11 cellular contexts compared by ENCODE assay signal in the genomic region with DNA sequence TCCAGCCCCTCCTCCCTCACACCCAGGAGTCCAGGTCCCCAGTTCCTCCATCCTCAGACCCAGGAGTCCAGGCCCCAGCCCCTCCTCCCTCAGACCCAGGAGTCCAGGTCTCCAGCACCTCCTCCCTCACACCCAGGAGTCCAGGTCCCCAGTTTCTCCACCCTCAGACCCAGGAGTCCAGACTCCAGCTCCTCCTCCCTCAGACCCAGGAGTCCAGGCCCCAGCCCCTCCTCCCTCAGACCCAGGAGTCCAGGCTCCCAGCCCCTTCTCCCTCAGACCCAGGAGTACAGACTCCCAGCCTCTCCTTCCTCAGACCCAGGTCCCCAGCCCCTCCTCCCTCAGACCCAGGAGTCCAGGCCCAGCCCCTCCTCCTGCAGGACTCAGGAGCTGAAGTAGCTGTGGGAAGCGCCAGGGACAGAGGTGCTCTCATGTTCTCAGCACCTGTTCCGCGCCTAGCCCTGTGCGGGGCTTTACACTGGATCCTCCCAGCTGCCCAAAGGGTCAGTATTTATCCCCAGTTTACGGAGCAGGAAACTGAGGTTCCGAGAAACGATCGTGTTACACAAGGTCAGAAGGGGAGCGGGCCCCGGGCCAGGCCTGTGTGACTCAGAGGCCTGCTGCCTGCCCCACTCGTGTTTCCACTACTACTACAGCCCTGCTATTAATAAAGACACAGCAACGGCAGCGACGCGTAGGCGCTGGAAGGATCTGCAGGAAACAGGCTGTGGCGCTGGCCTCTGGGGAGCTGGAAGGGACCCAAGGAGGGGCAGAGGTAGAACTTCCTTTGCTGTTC. TPM values are rescaled to one million over a fixed set of nuclear protein-coding genes. Genes with fewer than 3 reads are reported as not detected.
DNase-seq lines count a peak whose midpoint lies in the region; ATAC-seq, FAIRE-seq and TF ChIP-seq lines count a peak whose summit lies in the region.
"Had no signal": no experiment of that assay in that cellular context is flagged by ENCODE, and none has a peak within 500 bp of the region (broad histone marks: within the 10 kb centered on the region; RNA-seq: fewer than 3 reads in every experiment).

No MANE protein-coding gene starts in this region.

- TF ChIP-seq CTCF in WTC11 (IDR thresholded peaks at IDR 0.05) (no peak), stomach (IDR thresholded peaks at IDR 0.05) (no peak)
- no peak for TF ChIP-seq CTCF in CD4-positive, alpha-beta T cell (IDR thresholded peaks at IDR 0.05)

- no peaks in the 10 kb centered on the region for H3K36me3 Mint-ChIP-seq in WTC11
- H3K36me3 Mint-ChIP-seq in CD4-positive, alpha-beta T cell (ENCODE audit: low read depth) = no peaks in the 10 kb centered on the region

- intact Hi-C loops in right cardiac atrium (cut with DNase I) = no loop called here
- intact Hi-C loops in stomach (cut with DNase I; ENCODE audit: low total_unique reads) = no loop called here
- intact Hi-C loops in CD4-positive, alpha-beta T cell (cut with DNase I, micrococcal nuclease) = no loop called here

- H3K36me3 ChIP-seq in stomach = no peaks in the 10 kb centered on the region
- H3K36me3 ChIP-seq: neutrophil had no signal

- H3K27me3 Mint-ChIP-seq in WTC11 (ENCODE audit: low read depth) = peaks cover 2% of the 10 kb centered on the region; the same call in 1 of the 2 replicates
- H3K27me3 Mint-ChIP-seq in CD4-positive, alpha-beta T cell = peaks cover 32% of the 10 kb centered on the region

- CTCF ChIA-PET in WTC11 (lab: Charles Lee) = interaction anchor here (0.6 to 1.2 kb wide), 4 partner anchors 43 to 389 kb away, joined by 3 to 4 read pairs (median 4); partner anchors contain the start of genes NAT14, TNNI3 and ZNF865
- CTCF ChIA-PET in CD4-positive, alpha-beta T cell (lab: Charles Lee) = no interaction called here

- H3K4me1 ChIP-seq in right cardiac atrium (ENCODE audit: control insufficient read depth, insufficient read depth, low read length) (no peaks in the 10 kb centered on the region), stomach (peaks cover 26 to 53% (median 39%) of the 10 kb centered on the region in 4 donors)

- FAIRE-seq in GM19239 (lab: Jason Lieb, UNC) = no peak

- no peaks in the 10 kb centered on the region for H3K27me3 ChIP-seq in right cardiac atrium (ENCODE audit: control insufficient read depth, insufficient read depth)
- peaks cover 0 to 50% (median 0%) of the 10 kb centered on the region in 3 donors for H3K27me3 ChIP-seq in stomach
- peaks cover 16% of the 10 kb centered on the region for H3K27me3 ChIP-seq in CD4-positive, alpha-beta T cell (ENCODE audit: control insufficient read depth, insufficient read depth, low read length)

- ATAC-seq in WTC11 = no peak
- peak; percentile 79 to 90 for ATAC-seq in right cardiac atrium
- no peak for ATAC-seq in CD4-positive, alpha-beta T cell (ENCODE audit: poor library complexity)
- no peak for ATAC-seq in GM19397 (IDR thresholded peaks at IDR 0.05; ENCODE audit: unreplicated experiment)

- POLR2A ChIA-PET in WTC11 (lab: Charles Lee) = interaction anchor here (0.6 to 1.0 kb wide), 2 partner anchors 52 to 88 kb away, joined by 3 read pairs; no protein-coding TSS in a partner anchor
- POLR2A ChIA-PET in CD4-positive, alpha-beta T cell (lab: Charles Lee) = no interaction called here

- H3K9me3 Mint-ChIP-seq in WTC11 = peaks cover 9% of the 10 kb centered on the region
- H3K9me3 Mint-ChIP-seq in CD4-positive, alpha-beta T cell = no peaks in the 10 kb centered on the region

- H3K4me1 Mint-ChIP-seq in WTC11 = peaks cover 30% of the 10 kb centered on the region
- no peaks in the 10 kb centered on the region for H3K4me1 Mint-ChIP-seq in CD4-positive, alpha-beta T cell (ENCODE audit: low read depth)

- no peak overlapping the region for H3K4me3 ChIP-seq in right cardiac atrium (ENCODE audit: low read length)
- no peak overlapping the region for H3K4me3 ChIP-seq in stomach

- TF ChIP-seq EP300 in stomach (IDR thresholded peaks at IDR 0.05) = no peak

- H3K9me3 ChIP-seq in right cardiac atrium (ENCODE audit: control insufficient read depth, low read length) (no peaks in the 10 kb centered on the region), stomach (no peaks in the 10 kb centered on the region)
- no peaks in the 10 kb centered on the region for H3K9me3 ChIP-seq in CD4-positive, alpha-beta T cell (ENCODE audit: control insufficient read depth, low read length)
- H3K9me3 ChIP-seq: neutrophil had no signal

- H3K27ac Mint-ChIP-seq in WTC11 = peak overlapping the region; percentile 68
- no peak overlapping the region for H3K27ac Mint-ChIP-seq in CD4-positive, alpha-beta T cell

- no peak overlapping the region for H3K4me3 Mint-ChIP-seq in WTC11
- no peak overlapping the region for H3K4me3 Mint-ChIP-seq in CD4-positive, alpha-beta T cell

- DNase-seq in H4 (ENCODE audit: low spot score) (peak; percentile 70), WTC11 (ENCODE audit: low spot score) (no peak), right cardiac atrium (peak; percentile 91 to 94 (median 93)), stomach (peak; percentile 81), GM19239 (ENCODE audit: insufficient read length, low spot score) (no peak), NCI-H446 (lab: John Stamatoyannopoulos, UW) (no peak)
- no peak for DNase-seq in CD4-positive, alpha-beta T cell
- DNase-seq: activated naive CD4-positive, alpha-beta T cell treated with Interleukin-2 at 50 U/mL for 16 hours; NCI-H446 treated with DMSO at 0.1 percent for 48 hours had no signal

- 25% methylated on average over 17 of the region's 17 CpGs for WGBS in right cardiac atrium
- WGBS in stomach, 5 donors = 8 to 33% (median 15%) methylated on average over 7 to 17 of the region's 17 CpGs

- no peak for TF ChIP-seq POLR2A in stomach (IDR thresholded peaks at IDR 0.05)

- peak overlapping the region; percentile 84 for H3K27ac ChIP-seq in right cardiac atrium (ENCODE audit: low read length)
- H3K27ac ChIP-seq in stomach = peak overlapping the region; percentile 79 to 89 (median 88)
- H3K27ac ChIP-seq in CD4-positive, alpha-beta T cell (ENCODE audit: low read depth, low read length) = no peak overlapping the region
- H3K27ac ChIP-seq: neutrophil had no signal

TF ChIP-seq in WTC11, 78 proteins besides CTCF, POLR2A, EP300 and RAD21 (continues in another document):
- TF ChIP-seq E2F4 (CRISPR knock-in tag; IDR thresholded peaks at IDR 0.05; ENCODE audit: borderline replicate concordance, low read depth) = no peak

RNA-seq across cellular contexts. Expression of gene SBK3, which starts 1.7 kb away (rescaled TPM):
- total RNA-seq in H4 (2014; rRNA removed; shearing (Covaris generic)) = not detected in 2 replicates
- total RNA-seq in WTC11 (2021) = 0.90 to 1.3 TPM (median 1.1 TPM) in 3 replicates
- 100 to 1,000 TPM in 2 of 4 donors, 10 to 100 TPM in 2; 80.3 to 211 (median 109) TPM for total RNA-seq in right cardiac atrium
- polyA plus RNA-seq in right cardiac atrium = 103 TPM
- total RNA-seq in stomach = 1 to 10 TPM in 2 of 5 donors, under 1 TPM in 1, not detected in 2; 0.37 to 6.2 (median 2.0) TPM
- under 1 TPM in 2 of 3 donors, not detected in 1; 0.20 to 0.56 TPM for polyA plus RNA-seq in stomach
- not detected for total RNA-seq in CD4-positive, alpha-beta T cell

RNA-seq across cellular contexts. Expression of gene SBK2, which starts 10.1 kb away (rescaled TPM):
- not detected in 2 replicates for total RNA-seq in H4 (2014; rRNA removed; shearing (Covaris generic))
- total RNA-seq in WTC11 (2021) (5.2 to 6.4 TPM (median 5.8 TPM) in 3 replicates), right cardiac atrium (100 to 1,000 TPM; 205 to 239 (median 209) TPM), stomach (not detected)
- polyA plus RNA-seq in right cardiac atrium (228 TPM), stomach (not detected)
- not detected for total RNA-seq in CD4-positive, alpha-beta T cell

RNA-seq across cellular contexts. Expression of gene ZNF579, which starts 33.6 kb away (rescaled TPM):
- 2.5 and 4.6 TPM in 2 replicates for total RNA-seq in H4 (2014; rRNA removed; shearing (Covaris generic))
- 29.7 to 30.4 TPM (median 30.0 TPM) in 3 replicates for total RNA-seq in WTC11 (2021)
- total RNA-seq in right cardiac atrium = 10 to 100 TPM; 12.4 to 15.5 (median 14.2) TPM
- polyA plus RNA-seq in right cardiac atrium = 10.2 TPM
- 10 to 100 TPM in 1 of 5 donors, 1 to 10 TPM in 4; 3.1 to 12.1 (median 5.1) TPM for total RNA-seq in stomach
- polyA plus RNA-seq in stomach = 10 to 100 TPM; 10.8 to 13.0 (median 11.0) TPM
- total RNA-seq in CD4-positive, alpha-beta T cell = 1 to 10 TPM; 6.7 to 7.1 TPM

RNA-seq across cellular contexts. Expression of gene FIZ1, which starts 52.3 kb away (rescaled TPM):
- 5.1 and 7.8 TPM in 2 replicates for total RNA-seq in H4 (2014; rRNA removed; shearing (Covaris generic))
- total RNA-seq in WTC11 (2021) (20.1 to 22.7 TPM (median 20.6 TPM) in 3 replicates), right cardiac atrium (10 to 100 TPM; 17.5 to 20.0 (median 18.4) TPM), stomach (10 to 100 TPM in 1 of 5 donors, 1 to 10 TPM in 3, not detected in 1; 4.0 to 16.8 (median 6.7) TPM)
- polyA plus RNA-seq in right cardiac atrium (16.3 TPM), stomach (10 to 100 TPM in 1 of 3 donors, 1 to 10 TPM in 2; 8.7 to 10.8 (median 9.4) TPM)
- total RNA-seq in CD4-positive, alpha-beta T cell = 1 to 10 TPM; 5.5 to 7.3 TPM

RNA-seq across cellular contexts. Expression of gene ZNF524, which starts 53.1 kb away (rescaled TPM):
- 16.7 and 21.9 TPM in 2 replicates for total RNA-seq in H4 (2014; rRNA removed; shearing (Covaris generic))
- total RNA-seq in WTC11 (2021) = 5.5 to 6.3 TPM (median 5.5 TPM) in 3 replicates
- total RNA-seq in right cardiac atrium = 10 to 100 TPM; 11.4 to 18.5 (median 17.5) TPM
- polyA plus RNA-seq in right cardiac atrium = 27.1 TPM
- 10 to 100 TPM in 3 of 5 donors, 1 to 10 TPM in 2; 2.9 to 54.3 (median 17.4) TPM for total RNA-seq in stomach
- 10 to 100 TPM; 61.3 to 70.7 (median 68.9) TPM for polyA plus RNA-seq in stomach
- 10 to 100 TPM in 1 of 2 experiments, 1 to 10 TPM in 1; 9.6 to 10.3 TPM for total RNA-seq in CD4-positive, alpha-beta T cell

Comparison
In these comparisons a context has a peak if more than half of its experiments do, and no peak if none do; other contexts are left out.
1. DNase-seq: peak in H4 (single experiment), right cardiac atrium (3 of 3) and stomach (single experiment); none in WTC11 (single experiment), CD4-positive, alpha-beta T cell (0 of 10), GM19239 (single experiment) and NCI-H446 (0 of 2).
2. ATAC-seq: peak in right cardiac atrium (2 of 2); none in WTC11 (single experiment), CD4-positive, alpha-beta T cell (single experiment) and GM19397 (single experiment).
3. RNA of gene SBK3, which starts 1.7 kb away (total RNA-seq): 80.3 to 211 TPM in right cardiac atrium; 0.90 to 1.3 TPM in WTC11, 0.37 to 6.2 TPM in stomach, not detected in H4 and not detected in CD4-positive, alpha-beta T cell; every median in the first group is over 10 times any median in the second.
4. RNA of gene SBK2, which starts 10.1 kb away (total RNA-seq): 205 to 239 TPM in right cardiac atrium; 5.2 to 6.4 TPM in WTC11, not detected in H4, not detected in stomach and not detected in CD4-positive, alpha-beta T cell; every median in the first group is over 10 times any median in the second.